ENCODE assay signal across 13 cellular contexts in the genomic region with DNA sequence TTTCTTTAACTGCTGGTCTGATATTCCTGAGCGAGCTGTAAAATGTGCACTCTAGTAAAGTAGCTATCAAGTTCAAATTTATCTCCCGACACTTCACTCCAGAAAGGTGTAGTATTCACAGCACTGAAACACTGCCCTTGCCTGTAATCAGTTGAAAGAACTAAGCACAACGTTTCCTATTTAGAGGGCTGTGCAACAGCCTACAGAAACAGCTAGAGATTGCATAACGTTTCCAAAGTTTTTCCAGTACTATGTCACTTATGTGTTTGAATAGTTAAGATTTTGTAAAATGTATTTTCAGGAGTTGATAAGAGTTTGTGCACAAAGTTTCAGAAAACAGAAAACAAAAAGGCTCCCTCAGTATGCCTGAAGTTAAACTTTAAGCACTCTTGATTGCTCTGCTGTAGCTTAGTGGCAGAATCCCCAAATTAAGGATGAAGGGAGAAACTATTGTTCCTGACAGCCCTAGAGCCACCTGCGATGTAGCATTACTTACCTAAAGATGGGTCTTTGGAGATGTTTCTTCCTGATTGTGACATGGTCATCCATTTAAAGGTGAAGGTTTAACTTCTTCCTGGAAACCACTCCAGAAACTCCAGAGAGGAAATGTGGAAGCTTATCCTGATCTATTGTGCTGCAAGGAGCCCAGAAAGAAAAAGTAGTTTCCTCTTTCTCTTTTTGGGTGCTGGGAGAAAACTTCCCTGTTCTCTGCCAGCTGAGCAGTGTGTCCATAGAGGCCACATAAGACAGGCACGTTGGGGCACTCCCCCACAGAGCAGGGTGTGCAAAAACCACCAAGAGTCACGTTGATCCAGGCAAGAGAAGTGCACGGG. TPM values are rescaled to one million over a fixed set of nuclear protein-coding genes. Genes with fewer than 3 reads are reported as not detected.
DNase-seq lines count a peak whose midpoint lies in the region; ATAC-seq, FAIRE-seq and TF ChIP-seq lines count a peak whose summit lies in the region.
"Had no signal": no experiment of that assay in that cellular context is flagged by ENCODE, and none has a peak within 500 bp of the region (broad histone marks: within the 10 kb centered on the region; RNA-seq: fewer than 3 reads in every experiment).

No MANE protein-coding gene starts in this region.

- H3K27me3 ChIP-seq in sigmoid colon = no peaks in the 10 kb centered on the region

- peak overlapping the region in 3 of 5 experiments; percentile 27 to 82 (median 35) for H3K4me3 Mint-ChIP-seq in brain
- H3K4me3 Mint-ChIP-seq in activated T-helper 1 cell treated with anti-CD3 and anti-CD28 coated beads, Interleukin-12 subunit alpha, Interleukin-12 subunit beta, Interleukin-2, Interleukin-4 antibody, amounts not matched to agents 30 ng/mL and 10 ng/mL and 1 ng/mL, durations not matched to agents 14 hours and 24 hours and 36 hours = no peak overlapping the region
- H3K4me3 Mint-ChIP-seq: B cell; T-helper 2 cell treated with Interferon-gamma antibody and Interleukin-4, amounts not matched to agents 5 μg/mL and 100 μg/mL, for 36 hours had no signal

- ATAC-seq in GM18498 (IDR thresholded peaks at IDR 0.05; ENCODE audit: unreplicated experiment) = no peak
- ATAC-seq in GM19328 (IDR thresholded peaks at IDR 0.05; ENCODE audit: unreplicated experiment) = no peak

- peaks cover 4 to 7% (median 6%) of the 10 kb centered on the region in 5 experiments for H3K9me3 Mint-ChIP-seq in brain
- peaks cover 2% of the 10 kb centered on the region for H3K9me3 Mint-ChIP-seq in activated T-helper 1 cell treated with anti-CD3 and anti-CD28 coated beads, Interleukin-12 subunit alpha, Interleukin-12 subunit beta, Interleukin-2, Interleukin-4 antibody, amounts not matched to agents 30 ng/mL and 10 ng/mL and 1 ng/mL, durations not matched to agents 14 hours and 24 hours and 36 hours

- no peaks in the 10 kb centered on the region for H3K9me3 ChIP-seq in sigmoid colon

- peaks cover 17% of the 10 kb centered on the region for H3K4me1 Mint-ChIP-seq in brain
- no peaks in the 10 kb centered on the region for H3K4me1 Mint-ChIP-seq in activated T-helper 1 cell treated with anti-CD3 and anti-CD28 coated beads, Interleukin-12 subunit alpha, Interleukin-12 subunit beta, Interleukin-2, Interleukin-4 antibody, amounts not matched to agents 30 ng/mL and 10 ng/mL and 1 ng/mL, durations not matched to agents 14 hours and 24 hours and 36 hours (ENCODE audit: low read depth)
- H3K4me1 Mint-ChIP-seq: B cell had no signal

- H3K36me3 Mint-ChIP-seq in brain = peaks cover 4% of the 10 kb centered on the region
- no peaks in the 10 kb centered on the region for H3K36me3 Mint-ChIP-seq in activated T-helper 1 cell treated with anti-CD3 and anti-CD28 coated beads, Interleukin-12 subunit alpha, Interleukin-12 subunit beta, Interleukin-2, Interleukin-4 antibody, amounts not matched to agents 30 ng/mL and 10 ng/mL and 1 ng/mL, durations not matched to agents 14 hours and 24 hours and 36 hours (ENCODE audit: low read depth)

- DNase-seq in GM03348 (ENCODE audit: low spot score) (peak; percentile 25), sigmoid colon (no peak), cerebellum (ENCODE audit: low spot score) (no peak)
- DNase-seq in activated T-helper 1 cell treated with anti-CD3 and anti-CD28 coated beads, Interleukin-12 subunit alpha, Interleukin-12 subunit beta, Interleukin-2, Interleukin-4 antibody, amounts not matched to agents 30 ng/mL and 10 ng/mL and 1 ng/mL, durations not matched to agents 14 hours and 24 hours and 36 hours (ENCODE audit: low spot score) = no peak
- DNase-seq: activated T-cell treated with anti-CD3 and anti-CD28 coated beads, Interleukin-2, amount 50 U/mL, for 48 hours; NCI-H69; stimulated activated CD4-positive, alpha-beta T cell treated with anti-CD3 and anti-CD28 coated beads, Interleukin-2, amount 100 ng/mL, for 48 hours had no signal

- 10 to 29% methylated on average over 8 of the region's 8 CpGs for WGBS in sigmoid colon, 2 donors

- peak; percentile 56 for FAIRE-seq in islet of Langerhans (lab: Jason Lieb, UNC)

- H3K4me1 ChIP-seq in sigmoid colon = peaks cover 0 to 18% (median 8%) of the 10 kb centered on the region in 4 donors

- H3K27ac ChIP-seq in sigmoid colon = peak overlapping the region; percentile 63 to 76 (median 70)

- intact Hi-C loops in sigmoid colon (cut with DNase I) = loop anchor here (10.0 kb wide), 1 partner anchor 231 kb away; no protein-coding TSS in a partner anchor
- intact Hi-C loops in activated T-helper 1 cell treated with anti-CD3 and anti-CD28 coated beads, Interleukin-12 subunit alpha, Interleukin-12 subunit beta, Interleukin-2, Interleukin-4 antibody, amounts not matched to agents 30 ng/mL and 10 ng/mL and 1 ng/mL, durations not matched to agents 14 hours and 24 hours and 36 hours (cut with micrococcal nuclease) = no loop called here

- no peak for TF ChIP-seq EP300 in sigmoid colon (IDR thresholded peaks at IDR 0.05)

- no peaks in the 10 kb centered on the region for H3K27me3 Mint-ChIP-seq in brain
- no peaks in the 10 kb centered on the region for H3K27me3 Mint-ChIP-seq in activated T-helper 1 cell treated with anti-CD3 and anti-CD28 coated beads, Interleukin-12 subunit alpha, Interleukin-12 subunit beta, Interleukin-2, Interleukin-4 antibody, amounts not matched to agents 30 ng/mL and 10 ng/mL and 1 ng/mL, durations not matched to agents 14 hours and 24 hours and 36 hours (ENCODE audit: insufficient read depth)
- H3K27me3 Mint-ChIP-seq: B cell had no signal

- no peaks in the 10 kb centered on the region for H3K36me3 ChIP-seq in sigmoid colon

- peak overlapping the region in 2 of 5 experiments; percentile 10 to 62 for H3K27ac Mint-ChIP-seq in brain
- no peak overlapping the region for H3K27ac Mint-ChIP-seq in activated T-helper 1 cell treated with anti-CD3 and anti-CD28 coated beads, Interleukin-12 subunit alpha, Interleukin-12 subunit beta, Interleukin-2, Interleukin-4 antibody, amounts not matched to agents 30 ng/mL and 10 ng/mL and 1 ng/mL, durations not matched to agents 14 hours and 24 hours and 36 hours
- H3K27ac Mint-ChIP-seq: B cell; T-helper 2 cell treated with Interferon-gamma antibody and Interleukin-4, amounts not matched to agents 5 μg/mL and 100 μg/mL, for 36 hours had no signal

- H3K4me3 ChIP-seq in sigmoid colon = peak overlapping the region; percentile 27 to 50 (median 46)

- TF ChIP-seq POLR2A in sigmoid colon (IDR thresholded peaks at IDR 0.05) = no peak

- no peak for TF ChIP-seq CTCF in brain (conservative IDR thresholded peaks at IDR 0.05)
- TF ChIP-seq CTCF in sigmoid colon (IDR thresholded peaks at IDR 0.05) = no peak

RNA-seq across cellular contexts. Expression of a gene that starts 0.5 kb away (rescaled TPM):
- polyA plus RNA-seq in brain (ENCODE audit: insufficient read depth, low read depth, low replicate concordance) (6.2 TPM), sigmoid colon (1 to 10 TPM in 2 of 3 donors, under 1 TPM in 1; 0.69 to 9.0 (median 3.4) TPM)
- total RNA-seq in sigmoid colon (10 to 100 TPM; 17.2 to 37.1 (median 33.3) TPM), cerebellum (42.4 TPM)
- not detected in 2 replicates for total RNA-seq in activated T-helper 1 cell treated with anti-CD3 and anti-CD28 coated beads, Interleukin-12 subunit alpha, Interleukin-12 subunit beta, Interleukin-2, Interleukin-4 antibody, amounts not matched to agents 30 ng/mL and 10 ng/mL and 1 ng/mL, durations not matched to agents 14 hours and 24 hours and 36 hours
- total RNA-seq: B cell had no signal

Comparison
In these comparisons a context has a peak if more than half of its experiments do, and no peak if none do; other contexts are left out.
1. RNA of a gene that starts 0.5 kb away (total RNA-seq): 42.4 TPM in cerebellum (single experiment) and 17.2 to 37.1 TPM in sigmoid colon; not detected in activated T-helper 1 cell treated with anti-CD3 and anti-CD28 coated beads, Interleukin-12 subunit alpha, Interleukin-12 subunit beta, Interleukin-2, Interleukin-4 antibody, amounts not matched to agents 30 ng/mL and 10 ng/mL and 1 ng/mL, durations not matched to agents 14 hours and 24 hours and 36 hours; every median in the first group is over 10 times any median in the second.